19 cellular contexts compared by ENCODE assay signal in genomic region chr1:59243978-59244377, GRCh38.
"Had no signal": no experiment of that assay in that cellular context is flagged by ENCODE, and none has a peak within 500 bp of the region (broad histone marks: within the 10 kb centered on the region; RNA-seq: fewer than 3 reads in every experiment).

No MANE protein-coding gene starts in this region.

- DNase-seq: Karpas-422, MV-4-11, NCI-H1105, NCI-H1417 treated with DMSO at 0.1 percent for 48 hours, NCI-H1436 treated with DMSO at 0.1 percent for 48 hours, NCI-H187 treated with DMSO at 0.1 percent for 48 hours, NCI-H2029, NCI-H2227 treated with DMSO at 0.1 percent for 48 hours, NCI-H510A treated with DMSO at 0.1 percent for 48 hours, NCI-H526 treated with DMSO at 0.1 percent for 48 hours, PC-9, SIG-M5, SK-N-SH, SW 1271 had no signal

- H3K27me3 ChIP-seq: SJSA1 had no signal

- H3K36me3 ChIP-seq: SJSA1 had no signal

- H2AFZ ChIP-seq: PC-9 had no signal

- H3K9ac ChIP-seq: KMS-11, SK-N-SH had no signal

- H3K27ac ChIP-seq: KMS-11, PC-9, RWPE1, SJSA1 had no signal

- H3K4me1 ChIP-seq: SJSA1 had no signal

- H3K9me3 ChIP-seq: SK-N-SH had no signal

- H3K4me3 ChIP-seq: PC-9, SJSA1 had no signal

- ATAC-seq: Panc1, Right ventricle myocardium inferior had no signal

- H3K4me2 ChIP-seq: KMS-11, PC-9, SK-N-SH had no signal
